Comparison of ENCODE assay signal across 1 cellular context in genomic region chr11:1202776-1203504, GRCh38.
TF ChIP-seq lines count a peak whose summit lies in the region.

No MANE protein-coding gene starts in this region.

TF ChIP-seq in IMR-90, 13 proteins besides CTCF, POLR2A, EP300 and RAD21 (continued from another document):
- TF ChIP-seq, protein P1, sequence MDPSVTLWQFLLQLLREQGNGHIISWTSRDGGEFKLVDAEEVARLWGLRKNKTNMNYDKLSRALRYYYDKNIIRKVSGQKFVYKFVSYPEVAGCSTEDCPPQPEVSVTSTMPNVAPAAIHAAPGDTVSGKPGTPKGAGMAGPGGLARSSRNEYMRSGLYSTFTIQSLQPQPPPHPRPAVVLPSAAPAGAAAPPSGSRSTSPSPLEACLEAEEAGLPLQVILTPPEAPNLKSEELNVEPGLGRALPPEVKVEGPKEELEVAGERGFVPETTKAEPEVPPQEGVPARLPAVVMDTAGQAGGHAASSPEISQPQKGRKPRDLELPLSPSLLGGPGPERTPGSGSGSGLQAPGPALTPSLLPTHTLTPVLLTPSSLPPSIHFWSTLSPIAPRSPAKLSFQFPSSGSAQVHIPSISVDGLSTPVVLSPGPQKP (IDR thresholded peaks at IDR 0.05; ENCODE audit: borderline replicate concordance, low read depth, low read length) = no peak
- TF ChIP-seq FOS (IDR thresholded peaks at IDR 0.05; ENCODE audit: low read depth, low read length) (no peak), SMC3 (IDR thresholded peaks at IDR 0.05; ENCODE audit: low read depth, low read length) (peak; percentile 81)
